In the genomic region with DNA sequence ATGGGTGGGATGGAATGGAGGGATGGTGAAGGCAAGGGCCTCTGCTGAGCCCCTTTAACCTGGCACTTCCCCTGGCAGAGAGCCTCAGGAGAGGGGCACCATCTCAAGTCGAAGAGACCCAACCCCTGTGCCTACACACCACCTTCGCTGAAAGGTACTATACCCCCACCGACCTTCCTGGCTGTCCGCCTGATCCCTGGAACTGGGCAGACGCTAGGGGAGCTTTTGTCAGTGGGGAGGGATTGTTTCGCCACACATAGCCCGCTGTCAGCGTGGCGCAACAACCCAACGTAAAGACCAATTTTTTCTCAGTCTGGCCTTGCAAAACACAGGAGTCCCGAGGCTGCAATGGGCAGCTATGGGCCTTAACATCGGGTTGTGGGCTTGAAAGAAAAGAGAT, we compare ENCODE assay signal across 18 cellular contexts.
DNase-seq lines count a peak whose midpoint lies in the region; TF ChIP-seq lines count a peak whose summit lies in the region.
"Had no signal": no experiment of that assay in that cellular context is flagged by ENCODE, and none has a peak within 500 bp of the region (broad histone marks: within the 10 kb centered on the region; RNA-seq: fewer than 3 reads in every experiment).

No MANE protein-coding gene starts in this region.

- H3K4me3 ChIP-seq in NB4 (ENCODE audit: low read depth, low read length) (no peak overlapping the region), rectal smooth muscle tissue (ENCODE audit: low read length) (peak overlapping the region; percentile 40)
- H3K4me3 ChIP-seq: testis had no signal

- no peak for TF ChIP-seq POLR2A in NB4 (IDR thresholded peaks at IDR 0.05; ENCODE audit: extremely low read depth, insufficient read length)

- H3K27me3 ChIP-seq in rectal smooth muscle tissue (ENCODE audit: control insufficient read depth, insufficient read depth, low read length): peaks cover 27% of the 10 kb centered on the region
- H3K27me3 ChIP-seq: testis had no signal

- no peaks in the 10 kb centered on the region for H3K4me1 ChIP-seq in rectal smooth muscle tissue (ENCODE audit: control insufficient read depth, insufficient read depth, low read length)

- H3K36me3 ChIP-seq in rectal smooth muscle tissue (ENCODE audit: control insufficient read depth, insufficient read depth, low read length): no peaks in the 10 kb centered on the region

- DNase-seq in CD1c-positive myeloid dendritic cell (ENCODE audit: extremely low spot score) (peak; percentile 47), NB4 (ENCODE audit: low read depth) (peak; percentile 92), NCI-H2227 (lab: John Stamatoyannopoulos, UW; ENCODE audit: unreplicated experiment) (no peak), NCI-H446 (lab: John Stamatoyannopoulos, UW) (no peak), globus pallidus (ENCODE audit: low spot score) (no peak), ecto neural progenitor cell (ENCODE audit: low spot score) (no peak)
- DNase-seq: activated CD8-positive, alpha-beta memory T cell treated with anti-CD3 and anti-CD28 coated beads, Interleukin-2, amount 50 U/mL, for 48 hours; activated naive CD8-positive, alpha-beta T cell treated with anti-CD3 and anti-CD28 coated beads, Interleukin-2, amount 10 ng/mL, durations not matched to agents 7 days and 5 days; CD8-positive, alpha-beta memory T cell; DMS79 treated with DMSO at 0.1 percent for 48 hours; naive thymus-derived CD8-positive, alpha-beta T cell; NCI-H1436; NCI-H524; SHP77 treated with DMSO at 0.1 percent for 48 hours; testis had no signal

- peak overlapping the region; percentile 16 for H3K9ac ChIP-seq in rectal smooth muscle tissue (ENCODE audit: low read length)

- peak; percentile 29 for TF ChIP-seq CTCF in NB4 (IDR thresholded peaks at IDR 0.05; ENCODE audit: low read depth, low read length)

- H3K27ac ChIP-seq in cingulate gyrus (ENCODE audit: low read depth, low read length) (peak overlapping the region; percentile 39), rectal smooth muscle tissue (ENCODE audit: low read depth, low read length) (peak overlapping the region; percentile 4)
- H3K27ac ChIP-seq: testis, VCaP had no signal

Comparison
In these comparisons a context has a peak if more than half of its experiments do, and no peak if none do; other contexts are left out.
1. DNase-seq: peak in CD1c-positive myeloid dendritic cell (single experiment) and NB4 (single experiment); none in NCI-H2227 (single experiment), NCI-H446 (0 of 2), globus pallidus (single experiment) and ecto neural progenitor cell (single experiment).